9 cellular contexts compared by ENCODE assay signal in genomic region chr2:31373127-31373526, GRCh38. TPM values are rescaled to one million over a fixed set of nuclear protein-coding genes. Genes with fewer than 3 reads are reported as not detected.
"Had no signal": no experiment of that assay in that cellular context is flagged by ENCODE, and none has a peak within 500 bp of the region (broad histone marks: within the 10 kb centered on the region; RNA-seq: fewer than 3 reads in every experiment).

No MANE protein-coding gene starts in this region.

- ATAC-seq: GM12878 had no signal

- FAIRE-seq: G401.6, GM12878, GM12891, GM12892, GM18507, GM19239 had no signal

- DNase-seq: GDM1, GF-D8 had no signal

- H3K4me3 ChIP-seq: GM12878 had no signal

RNA-seq across cellular contexts. Expression of gene XDH, which starts 41.4 kb away (rescaled TPM):
- total RNA-seq: G401, GM12878 had no signal
